ENCODE assay signal across 29 cellular contexts in genomic region chr4:101451086-101451485, GRCh38.
"Had no signal": no experiment of that assay in that cellular context is flagged by ENCODE, and none has a peak within 500 bp of the region (broad histone marks: within the 10 kb centered on the region; RNA-seq: fewer than 3 reads in every experiment).

No MANE protein-coding gene starts in this region.

- H3K27ac ChIP-seq: coronary artery, esophagus muscularis mucosa, foreskin keratinocyte, gastroesophageal sphincter, heart left ventricle, hepatocyte, neural progenitor cell, prostate gland, right atrium auricular region, thoracic aorta, tibial nerve, upper lobe of left lung, uterus had no signal

- H3K4me1 Mint-ChIP-seq: memory B cell; naive B cell; nephron; neural progenitor cell; stimulated activated memory B cell treated with anti-CD40 and anti-IgM and Interleukin-4, amounts not matched to agents 10 μg/mL and 1 μg/mL and 100 μg/mL, for 72 hours had no signal

- DNase-seq: dermis blood vessel endothelial cell; effector memory CD4-positive, alpha-beta T cell; foreskin keratinocyte; heart left ventricle; kidney; mucosa of descending colon; naive B cell; stimulated activated CD4-positive, alpha-beta T cell treated with anti-CD3 and anti-CD28 coated beads, Interleukin-12 subunit alpha, Interleukin-12 subunit beta, amount 100 ng/mL, for 4 hours; stimulated activated CD4-positive, alpha-beta T cell treated with anti-CD3 and anti-CD28 coated beads, Interleukin-1b, Interleukin-23, amount 100 ng/mL, for 48 hours; stimulated activated CD4-positive, alpha-beta T cell treated with anti-CD3 and anti-CD28 coated beads, Interleukin-4, amount 100 ng/mL, for 1 hour; stimulated activated naive CD8-positive, alpha-beta T cell treated with anti-CD3 and anti-CD28 coated beads, Interleukin-15, Interleukin-2, amounts not matched to agents 100 U/mL and 50 U/mL, for 24 hours; upper lobe of left lung; uterus had no signal

- H3K9me3 Mint-ChIP-seq: stimulated activated memory B cell treated with anti-CD40 and anti-IgM and Interleukin-4, amounts not matched to agents 10 μg/mL and 1 μg/mL and 100 μg/mL, for 72 hours had no signal

- ATAC-seq: foreskin keratinocyte; gastroesophageal sphincter; heart left ventricle; left lobe of liver; mucosa of descending colon; sciatic nerve; stimulated activated memory B cell treated with anti-CD40 and anti-IgM and Interleukin-4, amounts not matched to agents 10 μg/mL and 1 μg/mL and 100 μg/mL, for 72 hours; stimulated activated naive CD8-positive, alpha-beta T cell treated with anti-CD3 and anti-CD28 coated beads, Interleukin-15, Interleukin-2, amounts not matched to agents 100 U/mL and 50 U/mL, for 24 hours had no signal

- H2AFZ ChIP-seq: hepatocyte had no signal

- H3K4me3 ChIP-seq: coronary artery, esophagus muscularis mucosa, gastroesophageal sphincter, heart left ventricle, hepatocyte, lung, mucosa of descending colon, neural progenitor cell, prostate gland, right atrium auricular region, smooth muscle cell, thoracic aorta, tibial nerve, upper lobe of left lung, uterus had no signal

- H3K27ac Mint-ChIP-seq: memory B cell; naive B cell; nephron; neural progenitor cell; stimulated activated memory B cell treated with anti-CD40 and anti-IgM and Interleukin-4, amounts not matched to agents 10 μg/mL and 1 μg/mL and 100 μg/mL, for 72 hours had no signal

- H3K9ac ChIP-seq: neural progenitor cell had no signal

- H3K27me3 ChIP-seq: esophagus muscularis mucosa, foreskin keratinocyte, gastroesophageal sphincter, heart left ventricle, hepatocyte, neural progenitor cell, right atrium auricular region, tibial nerve, upper lobe of left lung, uterus had no signal

- H3K27me3 Mint-ChIP-seq: memory B cell; naive B cell; stimulated activated memory B cell treated with anti-CD40 and anti-IgM and Interleukin-4, amounts not matched to agents 10 μg/mL and 1 μg/mL and 100 μg/mL, for 72 hours had no signal

- H3K4me3 Mint-ChIP-seq: memory B cell; naive B cell; nephron; neural progenitor cell; stimulated activated memory B cell treated with anti-CD40 and anti-IgM and Interleukin-4, amounts not matched to agents 10 μg/mL and 1 μg/mL and 100 μg/mL, for 72 hours had no signal

- H3K4me2 ChIP-seq: hepatocyte, neural progenitor cell, smooth muscle cell had no signal

- H3K36me3 ChIP-seq: esophagus muscularis mucosa, gastroesophageal sphincter, heart left ventricle, neural progenitor cell, prostate gland, right atrium auricular region, thoracic aorta, tibial nerve, upper lobe of left lung, uterus had no signal

- H3K36me3 Mint-ChIP-seq: naive B cell; neural progenitor cell; stimulated activated memory B cell treated with anti-CD40 and anti-IgM and Interleukin-4, amounts not matched to agents 10 μg/mL and 1 μg/mL and 100 μg/mL, for 72 hours had no signal

- H3K4me1 ChIP-seq: esophagus muscularis mucosa, foreskin keratinocyte, gastroesophageal sphincter, heart left ventricle, neural progenitor cell, prostate gland, right atrium auricular region, tibial nerve, upper lobe of left lung, uterus had no signal

- H3K9me3 ChIP-seq: esophagus muscularis mucosa, gastroesophageal sphincter, mucosa of descending colon, prostate gland, right atrium auricular region, thoracic aorta, upper lobe of left lung, uterus had no signal

- H3K79me2 ChIP-seq: hepatocyte had no signal
